11 cellular contexts compared by ENCODE assay signal in the genomic region with DNA sequence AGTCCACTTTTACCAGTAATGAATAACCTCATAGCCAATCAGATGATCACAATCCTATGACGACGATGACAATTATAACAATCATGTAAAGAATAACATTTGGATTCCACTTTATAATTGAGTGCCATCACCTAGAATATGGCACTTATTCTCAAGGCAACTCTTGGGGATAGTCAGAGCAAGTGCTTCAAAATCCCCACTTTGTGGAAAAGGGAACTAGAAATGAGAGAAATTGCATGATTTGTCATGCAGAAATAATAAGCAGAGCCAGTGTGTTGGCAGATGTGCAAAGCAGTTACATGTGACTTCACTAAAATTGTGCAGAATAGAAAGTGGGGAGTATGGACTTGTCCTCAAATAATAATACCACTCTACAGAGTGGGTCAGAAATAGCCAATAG.
DNase-seq lines count a peak whose midpoint lies in the region; ATAC-seq and TF ChIP-seq lines count a peak whose summit lies in the region.
"Had no signal": no experiment of that assay in that cellular context is flagged by ENCODE, and none has a peak within 500 bp of the region (broad histone marks: within the 10 kb centered on the region; RNA-seq: fewer than 3 reads in every experiment).

No MANE protein-coding gene starts in this region.

- DNase-seq in NCI-H69 (lab: John Stamatoyannopoulos, UW) (no peak), HPDE6-E6E7 (ENCODE audit: extremely low spot score) (no peak)
- DNase-seq in activated naive CD4-positive, alpha-beta T cell treated with Interleukin-2 at 50 U/mL for 16 hours: no peak
- DNase-seq: activated T-cell treated with anti-CD3 and anti-CD28 coated beads, Interleukin-2, amount 50 U/mL, for 1 hour; NCI-H526 treated with DMSO at 0.1 percent for 48 hours; stimulated activated naive CD4-positive, alpha-beta T cell treated with Interleukin-2 at 50 U/mL for 16 hours had no signal

- TF ChIP-seq CTCF in 22Rv1 (IDR thresholded peaks at IDR 0.05): no peak

- H3K27ac ChIP-seq in 22Rv1: peak overlapping the region; percentile 93

- ATAC-seq in GM19023 (IDR thresholded peaks at IDR 0.05; ENCODE audit: unreplicated experiment) (peak; percentile 66), HG02610 (IDR thresholded peaks at IDR 0.05; ENCODE audit: unreplicated experiment) (peak; percentile 85), HG03442 (IDR thresholded peaks at IDR 0.05; ENCODE audit: unreplicated experiment) (peak; percentile 74), SK-N-SH treated with all-trans-retinoic acid at 6 μM for 48 hours (no peak)

TF ChIP-seq in SK-N-SH treated with all-trans-retinoic acid at 6 μM for 48 hours, 23 proteins besides CTCF, POLR2A, EP300 and RAD21:
- no peak for TF ChIP-seq SNAI2 (CRISPR knock-in tag; IDR thresholded peaks at IDR 0.05)
- TF ChIP-seq CSDC2 (CRISPR knock-in tag; IDR thresholded peaks at IDR 0.05): no peak
- TF ChIP-seq TCF4 (CRISPR knock-in tag; IDR thresholded peaks at IDR 0.05; ENCODE audit: borderline replicate concordance): no peak
